Comparison of ENCODE assay signal across 9 cellular contexts in the genomic region with DNA sequence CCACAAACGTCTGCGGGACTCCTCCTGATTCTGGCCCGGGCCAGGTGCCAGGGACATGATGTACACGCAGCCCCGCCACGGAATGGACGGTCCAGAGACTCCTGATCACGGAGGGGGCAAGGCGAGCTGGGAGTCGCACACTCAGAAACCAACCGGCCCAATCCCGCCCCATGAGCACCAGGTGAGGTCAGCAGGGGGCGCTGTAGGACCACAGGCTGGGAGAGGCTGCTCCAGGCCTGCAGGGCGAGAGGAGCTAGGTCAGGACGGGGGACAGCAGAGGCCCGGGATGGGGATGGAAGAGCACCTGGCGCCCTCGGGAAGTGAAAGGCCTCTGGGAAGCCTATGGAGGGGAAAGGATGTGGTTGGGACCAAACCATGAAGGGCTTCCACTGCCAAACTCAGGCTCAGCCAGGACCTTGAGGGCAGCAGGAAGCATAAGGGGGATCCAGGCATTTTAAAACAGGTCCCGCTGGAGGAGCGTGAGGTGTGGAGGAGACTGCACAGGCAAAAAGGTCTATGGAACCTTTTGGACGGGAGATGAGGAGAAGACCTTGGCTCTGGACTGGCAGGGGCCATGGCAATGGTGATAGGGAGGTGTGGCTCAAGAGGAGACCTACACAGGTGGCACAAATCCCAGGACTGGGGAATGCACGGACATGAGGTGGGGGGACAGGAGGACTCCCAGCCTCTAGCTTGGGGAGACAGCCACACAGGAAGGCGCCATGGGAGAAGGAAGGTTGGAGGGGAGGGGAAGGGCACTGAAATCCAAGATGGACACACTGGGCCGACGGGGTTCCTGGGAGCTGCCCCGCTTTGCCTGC.
DNase-seq lines count a peak whose midpoint lies in the region; ATAC-seq, FAIRE-seq and TF ChIP-seq lines count a peak whose summit lies in the region.
"Had no signal": no experiment of that assay in that cellular context is flagged by ENCODE, and none has a peak within 500 bp of the region (broad histone marks: within the 10 kb centered on the region; RNA-seq: fewer than 3 reads in every experiment).

No MANE protein-coding gene starts in this region.

- no peak overlapping the region for H3K27ac Mint-ChIP-seq in activated T-helper 17 cell treated with anti-CD3 and anti-CD28 coated beads, Interleukin-2, amount 50 U/mL, for 72 hours

- no peak overlapping the region for H3K4me3 ChIP-seq in Jurkat, Clone E6-1 (ENCODE audit: low read length)
- H3K4me3 ChIP-seq in ovary: no peak overlapping the region
- H3K4me3 ChIP-seq in transverse colon: no peak overlapping the region
- H3K4me3 ChIP-seq: SK-N-MC had no signal

- no peak overlapping the region for H3K4me3 Mint-ChIP-seq in activated T-helper 17 cell treated with anti-CD3 and anti-CD28 coated beads, Interleukin-2, amount 50 U/mL, for 72 hours

- no peak for TF ChIP-seq EP300 in ovary (IDR thresholded peaks at IDR 0.05)
- no peak for TF ChIP-seq EP300 in transverse colon (IDR thresholded peaks at IDR 0.05; ENCODE audit: low read depth)

- FAIRE-seq in RCC 7860 (lab: Jason Lieb, UNC): no peak

- in situ Hi-C loops in transverse colon (cut with MboI; ENCODE audit: low pct_ligation_motif_present in 1 of 4, low pct_unique_long_range_greater_than_20kb in 1 of 4, low sequenced_read_pairs in 3 of 4): loop anchor here (10.0 kb wide), 2 partner anchors 222 to 312 kb away; no protein-coding TSS in a partner anchor

- H3K36me3 Mint-ChIP-seq in activated T-helper 17 cell treated with anti-CD3 and anti-CD28 coated beads, Interleukin-2, amount 50 U/mL, for 72 hours (ENCODE audit: low read depth): no peaks in the 10 kb centered on the region

- intact Hi-C loops in ovary (cut with DNase I): loop anchor here in 3 of 4 donors (2.0 to 5.0 kb wide), 2 partner anchors 310 kb away; no protein-coding TSS in a partner anchor
- intact Hi-C loops in transverse colon (cut with DNase I; ENCODE audit: low total_unique reads): no loop called here

- H3K36me3 ChIP-seq in ovary (no peaks in the 10 kb centered on the region), transverse colon (no peaks in the 10 kb centered on the region)

- H3K9me3 ChIP-seq in ovary (no peaks in the 10 kb centered on the region), transverse colon (no peaks in the 10 kb centered on the region)

- 30 to 41% (median 36%) methylated on average over 23 to 26 of the region's 26 CpGs for WGBS in ovary, 3 donors
- WGBS in transverse colon (ENCODE audit: low coverage in 1 of 2), 2 donors: 56 to 69% methylated on average over 2 to 15 of the region's 26 CpGs

- TF ChIP-seq CTCF in ovary (IDR thresholded peaks at IDR 0.05) (peak; percentile 31 to 69 (median 63)), transverse colon (IDR thresholded peaks at IDR 0.05) (peak; percentile 69 to 85 (median 73))

- no peaks in the 10 kb centered on the region for H3K4me1 Mint-ChIP-seq in activated T-helper 17 cell treated with anti-CD3 and anti-CD28 coated beads, Interleukin-2, amount 50 U/mL, for 72 hours

- H3K27me3 ChIP-seq in ovary (no peaks in the 10 kb centered on the region), transverse colon (no peaks in the 10 kb centered on the region)

- no peak for TF ChIP-seq POLR2A in ovary (IDR thresholded peaks at IDR 0.05)
- TF ChIP-seq POLR2A in transverse colon (IDR thresholded peaks at IDR 0.05): no peak

- peak; percentile 31 for DNase-seq in COR-L47 (lab: John Stamatoyannopoulos, UW)
- peak; percentile 15 for DNase-seq in Jurkat, Clone E6-1 (ENCODE audit: low read depth, low spot score)
- peak; percentile 22 for DNase-seq in RCC 7860 (ENCODE audit: low spot score)
- peak; percentile 29 for DNase-seq in foreskin melanocyte
- peak; percentile 68 to 87 (median 78) for DNase-seq in ovary
- peak; percentile 82 for DNase-seq in transverse colon

- no peaks in the 10 kb centered on the region for H3K9me3 Mint-ChIP-seq in activated T-helper 17 cell treated with anti-CD3 and anti-CD28 coated beads, Interleukin-2, amount 50 U/mL, for 72 hours

- ATAC-seq in GM21360 (IDR thresholded peaks at IDR 0.05; ENCODE audit: unreplicated experiment): peak; percentile 72
- peak; percentile 72 for ATAC-seq in activated T-helper 17 cell treated with anti-CD3 and anti-CD28 coated beads, Interleukin-2, amount 50 U/mL, for 72 hours (replicated peaks)

- no peaks in the 10 kb centered on the region for H3K27me3 Mint-ChIP-seq in activated T-helper 17 cell treated with anti-CD3 and anti-CD28 coated beads, Interleukin-2, amount 50 U/mL, for 72 hours

- H3K27ac ChIP-seq in ovary: no peak overlapping the region
- no peak overlapping the region for H3K27ac ChIP-seq in transverse colon
- H3K27ac ChIP-seq: SK-N-MC had no signal

- H3K4me1 ChIP-seq in ovary (ENCODE audit: insufficient read depth) (no peaks in the 10 kb centered on the region), transverse colon (no peaks in the 10 kb centered on the region)

Comparison
In these comparisons a context has a peak if more than half of its experiments do, and no peak if none do; other contexts are left out.
1. DNase-seq: peak in every context shown above with its lines; median percentile 82 in transverse colon; 78 in ovary; 31 in COR-L47; 29 in foreskin melanocyte; 22 in RCC 7860; 15 in Jurkat, Clone E6-1.